In the genomic region with DNA sequence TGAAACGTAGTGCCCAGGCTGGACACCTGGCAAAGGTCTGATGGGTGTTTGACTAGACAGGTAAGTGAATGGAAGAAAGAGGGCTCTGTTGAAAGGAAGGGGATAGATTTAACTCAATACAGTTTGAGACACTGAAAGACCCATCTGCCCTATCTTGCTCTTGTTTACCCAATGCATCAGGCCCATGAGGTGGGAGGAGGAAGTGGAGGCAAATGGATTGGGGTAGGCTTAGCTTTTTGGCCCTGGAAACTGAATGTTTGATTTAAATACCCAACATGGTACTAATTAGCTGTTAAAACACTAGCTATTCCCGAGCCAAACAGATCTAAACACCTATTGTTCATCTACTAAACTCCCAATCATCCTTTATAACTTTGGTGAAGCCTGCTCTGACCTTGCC, we compare ENCODE assay signal across 21 cellular contexts. TPM values are rescaled to one million over a fixed set of nuclear protein-coding genes. Genes with fewer than 3 reads are reported as not detected.
A peak's percentile ranks its signal among the peaks of the same experiment; 100 is the strongest.
DNase-seq lines count a peak whose midpoint lies in the region; ATAC-seq and TF ChIP-seq lines count a peak whose summit lies in the region.
"Had no signal": no experiment of that assay in that cellular context is flagged by ENCODE, and none has a peak within 500 bp of the region (broad histone marks: within the 10 kb centered on the region; RNA-seq: fewer than 3 reads in every experiment).

No MANE protein-coding gene starts in this region.

- H3K27me3 Mint-ChIP-seq in CD14-positive monocyte (ENCODE audit: low read depth in 3 of 3), result no peaks in the 10 kb centered on the region
- no peaks in the 10 kb centered on the region for H3K27me3 Mint-ChIP-seq in dendritic cell treated with granulocyte-macrophage colony-stimulating factor and Interleukin-4, amounts not matched to agents 40 ng/mL and 50 ng/mL, for 4 days

- H3K4me3 ChIP-seq in GM12865 (ENCODE audit: low read depth, low read length) (peak overlapping the region; percentile 50), upper lobe of right lung (no peak overlapping the region), sigmoid colon (no peak overlapping the region)
- H3K4me3 ChIP-seq: BLaER1 had no signal

- H3K27me3 ChIP-seq in upper lobe of right lung, result no peaks in the 10 kb centered on the region
- no peaks in the 10 kb centered on the region for H3K27me3 ChIP-seq in sigmoid colon
- H3K27me3 ChIP-seq: BLaER1 had no signal

- H3K4me1 ChIP-seq in upper lobe of right lung, result peaks cover 10% of the 10 kb centered on the region
- peaks cover 0 to 17% (median 13%) of the 10 kb centered on the region in 4 donors for H3K4me1 ChIP-seq in sigmoid colon

- peak overlapping the region; percentile 81 to 92 (median 88) for H3K27ac Mint-ChIP-seq in CD14-positive monocyte
- peak overlapping the region; percentile 90 for H3K27ac Mint-ChIP-seq in dendritic cell treated with granulocyte-macrophage colony-stimulating factor and Interleukin-4, amounts not matched to agents 40 ng/mL and 50 ng/mL, for 4 days
- H3K27ac Mint-ChIP-seq: CD8-positive, alpha-beta T cell; T-cell had no signal

- DNase-seq in CD14-positive monocyte (ENCODE audit: low spot score) (no peak), GM12865 (ENCODE audit: low read depth) (peak; percentile 51), NCI-H69 (lab: John Stamatoyannopoulos, UW) (peak; percentile 21), upper lobe of right lung (no peak), sigmoid colon (no peak)
- no peak for DNase-seq in effector CD4-positive, alpha-beta T cell
- DNase-seq: Calu3; NCI-H1105; NCI-H1694; NCI-H2081 treated with DMSO at 0.1 percent for 48 hours; NCI-H446 treated with DMSO at 0.1 percent for 48 hours; NK-92 treated with Interleukin-12 subunit alpha and Interleukin-12 subunit beta, amount 100 ng/mL, for 24 hours; SHP77 treated with DMSO at 0.1 percent for 48 hours; SK-N-SH; T-cell had no signal

- TF ChIP-seq CTCF in CD14-positive monocyte (IDR thresholded peaks at IDR 0.05), result no peak
- TF ChIP-seq CTCF in GM12865 (IDR thresholded peaks at IDR 0.05; ENCODE audit: insufficient read depth, low read depth, low read length, missing control alignments), result no peak
- TF ChIP-seq CTCF in upper lobe of right lung (IDR thresholded peaks at IDR 0.05), result no peak
- TF ChIP-seq CTCF in sigmoid colon (IDR thresholded peaks at IDR 0.05), result no peak

- peaks cover 44% of the 10 kb centered on the region for H3K4me1 Mint-ChIP-seq in CD14-positive monocyte
- peaks cover 45% of the 10 kb centered on the region for H3K4me1 Mint-ChIP-seq in dendritic cell treated with granulocyte-macrophage colony-stimulating factor and Interleukin-4, amounts not matched to agents 40 ng/mL and 50 ng/mL, for 4 days (ENCODE audit: low read depth)

- no peak overlapping the region for H3K27ac ChIP-seq in upper lobe of right lung
- H3K27ac ChIP-seq in sigmoid colon, result no peak overlapping the region
- H3K27ac ChIP-seq: BLaER1, KMS-11 had no signal

- intact Hi-C loops in CD14-positive monocyte (cut with micrococcal nuclease), result loop anchor here in 1 of 2 donors (5.0 kb wide), 1 partner anchor 39 kb away; no protein-coding TSS in a partner anchor
- intact Hi-C loops in dendritic cell treated with granulocyte-macrophage colony-stimulating factor and Interleukin-4, amounts not matched to agents 40 ng/mL and 50 ng/mL, for 4 days (cut with micrococcal nuclease), result loop anchor here (10.0 kb wide), 1 partner anchor 313 kb away; no protein-coding TSS in a partner anchor
- intact Hi-C loops in upper lobe of right lung (cut with DNase I), result no loop called here
- intact Hi-C loops in sigmoid colon (cut with DNase I), result loop anchor here (10.0 kb wide), 1 partner anchor 227 kb away; no protein-coding TSS in a partner anchor

- H3K36me3 Mint-ChIP-seq in CD14-positive monocyte, result no peaks in the 10 kb centered on the region
- no peaks in the 10 kb centered on the region for H3K36me3 Mint-ChIP-seq in dendritic cell treated with granulocyte-macrophage colony-stimulating factor and Interleukin-4, amounts not matched to agents 40 ng/mL and 50 ng/mL, for 4 days (ENCODE audit: low read depth)
- H3K36me3 Mint-ChIP-seq: T-cell had no signal

- H3K9me3 ChIP-seq in upper lobe of right lung (no peaks in the 10 kb centered on the region), sigmoid colon (no peaks in the 10 kb centered on the region)
- H3K9me3 ChIP-seq: BLaER1, SK-N-SH had no signal

- TF ChIP-seq POLR2A in sigmoid colon (IDR thresholded peaks at IDR 0.05), result no peak

- TF ChIP-seq EP300 in sigmoid colon (IDR thresholded peaks at IDR 0.05), result no peak

- H3K36me3 ChIP-seq in upper lobe of right lung (no peaks in the 10 kb centered on the region), sigmoid colon (no peaks in the 10 kb centered on the region)
- H3K36me3 ChIP-seq: BLaER1 had no signal

- peak overlapping the region in 1 of 2 donors; percentile 17 for H3K4me3 Mint-ChIP-seq in CD14-positive monocyte
- no peak overlapping the region for H3K4me3 Mint-ChIP-seq in dendritic cell treated with granulocyte-macrophage colony-stimulating factor and Interleukin-4, amounts not matched to agents 40 ng/mL and 50 ng/mL, for 4 days
- H3K4me3 Mint-ChIP-seq: CD8-positive, alpha-beta T cell; T-cell had no signal

- WGBS in sigmoid colon, 2 donors, result 86 to 87% methylated on average over 2 of the region's 2 CpGs

- no peak for ATAC-seq in upper lobe of right lung
- ATAC-seq in HG03520 (IDR thresholded peaks at IDR 0.05; ENCODE audit: unreplicated experiment), result no peak
- ATAC-seq: CD8-positive, alpha-beta T cell; HepG2; T-cell had no signal

- H3K9me3 Mint-ChIP-seq in CD14-positive monocyte, result peaks cover 0 to 3% (median 0%) of the 10 kb centered on the region in 7 donors
- H3K9me3 Mint-ChIP-seq in dendritic cell treated with granulocyte-macrophage colony-stimulating factor and Interleukin-4, amounts not matched to agents 40 ng/mL and 50 ng/mL, for 4 days, result no peaks in the 10 kb centered on the region
- H3K9me3 Mint-ChIP-seq: CD8-positive, alpha-beta T cell; T-cell had no signal

RNA-seq across cellular contexts. Expression of a gene that starts 3.5 kb away (rescaled TPM):
- polyA plus RNA-seq in CD14-positive monocyte (10 to 100 TPM; 13.7 to 20.0 TPM), sigmoid colon (10 to 100 TPM in 1 of 3 donors, 1 to 10 TPM in 2; 4.9 to 10.8 (median 6.6) TPM)
- total RNA-seq in upper lobe of right lung (31.0 TPM), sigmoid colon (10 to 100 TPM; 29.3 to 43.2 (median 35.6) TPM)

RNA-seq across cellular contexts. Expression of a gene that starts 42.9 kb away (rescaled TPM):
- polyA plus RNA-seq in CD14-positive monocyte (10 to 100 TPM in 1 of 2 donors, 1 to 10 TPM in 1; 7.0 to 18.4 TPM), sigmoid colon (10 to 100 TPM in 1 of 3 donors, 1 to 10 TPM in 2; 1.2 to 16.5 (median 3.6) TPM)
- total RNA-seq in upper lobe of right lung (6.2 TPM), sigmoid colon (10 to 100 TPM in 1 of 4 donors, 1 to 10 TPM in 1, under 1 TPM in 2; 0.55 to 20.3 (median 0.92) TPM)
- total RNA-seq: CD8-positive, alpha-beta T cell had no signal

Comparison
In these comparisons a context has a peak if more than half of its experiments do, and no peak if none do; other contexts are left out.
1. DNase-seq: peak in GM12865 (single experiment) and NCI-H69 (single experiment); none in CD14-positive monocyte (single experiment), effector CD4-positive, alpha-beta T cell (single experiment), upper lobe of right lung (single experiment) and sigmoid colon (single experiment).